In the genomic region with DNA sequence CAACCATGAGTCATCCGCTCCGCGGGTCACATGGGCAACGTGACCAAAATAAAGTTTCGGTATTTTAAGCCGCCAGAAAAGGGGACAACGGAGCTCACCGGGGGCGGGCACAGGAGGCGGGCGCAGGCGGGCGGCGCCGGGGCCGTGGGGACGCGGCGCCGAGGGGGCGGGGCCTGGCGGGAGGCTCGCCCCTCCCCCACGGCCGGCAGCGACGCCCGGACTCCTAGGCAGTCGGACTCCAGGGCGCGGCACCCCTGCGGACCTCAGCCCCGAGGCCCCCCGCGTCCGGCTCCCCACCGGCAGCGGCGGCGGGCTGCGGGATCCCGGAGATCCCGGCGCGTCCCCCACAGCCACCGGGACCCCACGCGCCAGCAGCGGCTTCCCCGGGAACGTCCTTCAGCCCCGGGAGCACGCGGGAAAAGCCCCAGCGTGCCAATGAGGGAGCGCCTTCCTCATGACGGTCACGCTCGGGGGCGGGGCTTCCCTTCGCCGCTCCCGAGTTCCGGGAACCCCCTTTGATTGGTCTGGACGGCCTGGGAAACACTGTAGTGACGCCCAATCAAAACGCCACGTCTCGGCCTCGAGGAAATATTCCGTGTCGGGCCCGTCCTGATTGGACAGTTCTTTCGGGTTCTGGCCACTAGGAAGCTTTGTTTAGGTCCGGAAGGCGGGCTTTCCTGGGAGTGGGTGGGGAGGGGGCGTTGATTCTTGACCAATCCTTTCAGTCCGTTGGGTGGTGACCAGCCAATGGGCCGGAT, we compare ENCODE assay signal across 8 cellular contexts. TPM values are rescaled to one million over a fixed set of nuclear protein-coding genes. Genes with fewer than 3 reads are reported as not detected.
A peak's percentile ranks its signal among the peaks of the same experiment; 100 is the strongest.
DNase-seq lines count a peak whose midpoint lies in the region; ATAC-seq and FAIRE-seq lines count a peak whose summit lies in the region.

No MANE protein-coding gene starts in this region.

- FAIRE-seq in HTR-8/SVneo (lab: Jason Lieb, UNC): peak; percentile 94

- peak overlapping the region; percentile 82 for H3K27ac Mint-ChIP-seq in activated CD8-positive, alpha-beta memory T cell treated with anti-CD3 and anti-CD28 coated beads, Interleukin-2, amount 10 ng/mL, durations not matched to agents 7 days and 5 days
- peak overlapping the region; percentile 90 to 94 for H3K27ac Mint-ChIP-seq in effector memory CD8-positive, alpha-beta T cell

- DNase-seq in COR-L47 (lab: John Stamatoyannopoulos, UW) (peak; percentile 100), HTR-8/SVneo (ENCODE audit: insufficient read length, low spot score) (peak; percentile 98), NOMO-1 treated with DMSO at 0.1 percent for 48 hours (lab: John Stamatoyannopoulos, UW; ENCODE audit: unreplicated experiment) (peak; percentile 99), medulla oblongata (ENCODE audit: extremely low spot score) (peak; percentile 100)
- peak; percentile 100 for DNase-seq in activated CD8-positive, alpha-beta memory T cell treated with anti-CD3 and anti-CD28 coated beads, Interleukin-2, amount 10 ng/mL, durations not matched to agents 7 days and 5 days
- peak; percentile 82 to 99 (median 98) for DNase-seq in effector memory CD8-positive, alpha-beta T cell
- peak; percentile 98 to 99 (median 98) for DNase-seq in stimulated activated CD4-positive, alpha-beta T cell treated with anti-CD3 and anti-CD28 coated beads, TNF-alpha, amount 100 ng/mL, for 48 hours (ENCODE audit: low read depth in 3 of 3)

- H3K4me3 Mint-ChIP-seq in activated CD8-positive, alpha-beta memory T cell treated with anti-CD3 and anti-CD28 coated beads, Interleukin-2, amount 10 ng/mL, durations not matched to agents 7 days and 5 days: peak overlapping the region; percentile 77
- H3K4me3 Mint-ChIP-seq in effector memory CD8-positive, alpha-beta T cell: peak overlapping the region; percentile 88

- H3K4me1 Mint-ChIP-seq in activated CD8-positive, alpha-beta memory T cell treated with anti-CD3 and anti-CD28 coated beads, Interleukin-2, amount 10 ng/mL, durations not matched to agents 7 days and 5 days: peaks cover 39% of the 10 kb centered on the region
- H3K4me1 Mint-ChIP-seq in effector memory CD8-positive, alpha-beta T cell (ENCODE audit: low read depth in 2 of 2): peaks cover 24 to 34% of the 10 kb centered on the region in 2 donors

- no peaks in the 10 kb centered on the region for H3K9me3 Mint-ChIP-seq in activated CD8-positive, alpha-beta memory T cell treated with anti-CD3 and anti-CD28 coated beads, Interleukin-2, amount 10 ng/mL, durations not matched to agents 7 days and 5 days (ENCODE audit: low read depth)
- no peaks in the 10 kb centered on the region for H3K9me3 Mint-ChIP-seq in effector memory CD8-positive, alpha-beta T cell

- CTCF ChIA-PET in activated CD8-positive, alpha-beta memory T cell treated with anti-CD3 and anti-CD28 coated beads, Interleukin-2, amount 10 ng/mL, durations not matched to agents 7 days and 5 days (lab: Charles Lee): interaction anchor here (0.5 to 2.2 kb wide), 4 partner anchors 41 to 557 kb away, joined by 3 to 6 read pairs (median 4); partner anchors contain the start of gene DNAJC11

- peak; percentile 65 for ATAC-seq in GM21381 (IDR thresholded peaks at IDR 0.05; ENCODE audit: unreplicated experiment)
- peak; percentile 84 for ATAC-seq in activated CD8-positive, alpha-beta memory T cell treated with anti-CD3 and anti-CD28 coated beads, Interleukin-2, amount 10 ng/mL, durations not matched to agents 7 days and 5 days
- ATAC-seq in effector memory CD8-positive, alpha-beta T cell (replicated peaks): peak; percentile 76

- H3K36me3 Mint-ChIP-seq in activated CD8-positive, alpha-beta memory T cell treated with anti-CD3 and anti-CD28 coated beads, Interleukin-2, amount 10 ng/mL, durations not matched to agents 7 days and 5 days: peaks cover 9% of the 10 kb centered on the region
- peaks cover 22% of the 10 kb centered on the region for H3K36me3 Mint-ChIP-seq in effector memory CD8-positive, alpha-beta T cell (ENCODE audit: insufficient read depth)

- no peaks in the 10 kb centered on the region for H3K27me3 Mint-ChIP-seq in activated CD8-positive, alpha-beta memory T cell treated with anti-CD3 and anti-CD28 coated beads, Interleukin-2, amount 10 ng/mL, durations not matched to agents 7 days and 5 days
- H3K27me3 Mint-ChIP-seq in effector memory CD8-positive, alpha-beta T cell: no peaks in the 10 kb centered on the region

RNA-seq across cellular contexts. Expression of gene CAMTA1, which starts 0.5 kb away (rescaled TPM):
- 10 to 100 TPM; 42.8 to 43.2 TPM for total RNA-seq in activated CD8-positive, alpha-beta memory T cell treated with anti-CD3 and anti-CD28 coated beads, Interleukin-2, amount 10 ng/mL, durations not matched to agents 7 days and 5 days

Comparison
In these comparisons a context has a peak if more than half of its experiments do, and no peak if none do; other contexts are left out.
1. Peak in every context shown above with its lines: DNase-seq and ATAC-seq.